ENCODE assay signal across 8 cellular contexts in genomic region chr1:182084487-182085316, GRCh38. TPM values are rescaled to one million over a fixed set of nuclear protein-coding genes. Genes with fewer than 3 reads are reported as not detected.
A peak's percentile ranks its signal among the peaks of the same experiment; 100 is the strongest.
DNase-seq lines count a peak whose midpoint lies in the region; ATAC-seq and TF ChIP-seq lines count a peak whose summit lies in the region.

No MANE protein-coding gene starts in this region.

- peaks cover 34% of the 10 kb centered on the region for H3K4me1 Mint-ChIP-seq in T-helper 17 cell

- no peak overlapping the region for H3K27ac ChIP-seq in right atrium auricular region

- peak; percentile 61 for ATAC-seq in T-helper 17 cell
- no peak for ATAC-seq in GM18907 (IDR thresholded peaks at IDR 0.05; ENCODE audit: unreplicated experiment)

- H3K27ac Mint-ChIP-seq in T-helper 17 cell = peak overlapping the region; percentile 47

- H3K36me3 ChIP-seq in HAP-1 (replicated peaks) (no peaks in the 10 kb centered on the region), right atrium auricular region (no peaks in the 10 kb centered on the region)

- H3K36me3 Mint-ChIP-seq in T-helper 17 cell (ENCODE audit: low read depth) = no peaks in the 10 kb centered on the region

- H3K9me3 ChIP-seq in HAP-1 (no peaks in the 10 kb centered on the region), T-helper 17 cell (ENCODE audit: control insufficient read depth, low read length, poor library complexity, severe bottlenecking) (peaks cover 3% of the 10 kb centered on the region), right atrium auricular region (no peaks in the 10 kb centered on the region)

- no peak overlapping the region for H3K4me3 ChIP-seq in HAP-1
- no peak overlapping the region for H3K4me3 ChIP-seq in right atrium auricular region
- H3K4me3 ChIP-seq in retinal pigment epithelial cell (ENCODE audit: low read length) = no peak overlapping the region

- H3K4me1 ChIP-seq in HAP-1 (no peaks in the 10 kb centered on the region), right atrium auricular region (no peaks in the 10 kb centered on the region)

- no peaks in the 10 kb centered on the region for H3K27me3 Mint-ChIP-seq in T-helper 17 cell

- H3K4me3 Mint-ChIP-seq in T-helper 17 cell = no peak overlapping the region

- H3K27me3 ChIP-seq in HAP-1 (ENCODE audit: low read depth) (no peaks in the 10 kb centered on the region), right atrium auricular region (no peaks in the 10 kb centered on the region)

- in situ Hi-C loops in HAP-1 (cut with MboI; ENCODE audit: low sequenced_read_pairs) = loop anchor here (10.0 kb wide), 2 partner anchors 310 to 700 kb away; partner anchors contain the start of genes GLUL and NPL

- TF ChIP-seq CTCF in right atrium auricular region (IDR thresholded peaks at IDR 0.05) = peak; percentile 85 to 87
- TF ChIP-seq CTCF in retinal pigment epithelial cell (conservative IDR thresholded peaks at IDR 0.05; ENCODE audit: low read depth, low read length) = peak; percentile 84

- peak; percentile 81 for DNase-seq in Daoy (ENCODE audit: low read depth)
- peak; percentile 61 to 87 for DNase-seq in HAP-1 (ENCODE audit: low spot score in 2 of 2)
- peak; percentile 77 to 93 (median 92) for DNase-seq in NCI-H1417 (lab: John Stamatoyannopoulos, UW)
- DNase-seq in T-helper 17 cell = peak; percentile 57 to 72 (median 66)
- DNase-seq in amygdala (lab: John Stamatoyannopoulos, UW) = peak; percentile 25 to 95 (median 78)
- peak; percentile 95 for DNase-seq in right atrium auricular region (ENCODE audit: low spot score)
- DNase-seq in retinal pigment epithelial cell (ENCODE audit: low read depth) = no peak

RNA-seq across cellular contexts. Expression of gene ZNF648, which starts 23.2 kb away (rescaled TPM):
- 0.17 TPM in 1 of 2 replicates, not detected in the other for total RNA-seq in Daoy (2014; rRNA removed; shearing (Covaris generic))
- total RNA-seq in T-helper 17 cell = not detected
- not detected for total RNA-seq in right atrium auricular region
